ENCODE assay signal across 1 cellular context in the genomic region with DNA sequence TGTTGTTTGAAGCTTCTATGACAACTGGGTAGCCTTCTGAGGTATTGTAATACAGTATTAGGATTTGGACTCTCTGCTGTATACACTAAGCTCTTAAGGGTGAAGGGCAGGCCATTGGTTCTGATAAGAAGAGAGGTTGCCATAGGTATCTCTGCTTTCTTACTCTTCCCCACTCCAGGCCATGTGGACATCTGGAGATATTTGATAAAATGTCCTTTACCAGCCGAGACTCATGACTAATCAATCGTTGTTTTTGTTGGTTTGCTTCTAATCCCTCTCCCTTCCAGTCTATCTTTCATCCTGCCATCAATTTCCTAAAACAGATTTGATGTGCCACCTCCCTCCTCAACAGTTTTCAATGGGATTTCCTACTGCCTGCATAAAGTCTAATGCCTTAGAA.
TF ChIP-seq lines count a peak whose summit lies in the region.

No MANE protein-coding gene starts in this region.

TF ChIP-seq in K562, 482 proteins besides CTCF, POLR2A, EP300 and RAD21 (continued from another document and continues in another):
- no peak for TF ChIP-seq TFE3 (CRISPR knock-in tag; IDR thresholded peaks at IDR 0.05)
- TF ChIP-seq NFE2 (IDR thresholded peaks at IDR 0.05; ENCODE audit: low read depth): 0 out of 2 replicates have a peak, but pooled peaks have one; percentile 28
- TF ChIP-seq, protein P1, sequence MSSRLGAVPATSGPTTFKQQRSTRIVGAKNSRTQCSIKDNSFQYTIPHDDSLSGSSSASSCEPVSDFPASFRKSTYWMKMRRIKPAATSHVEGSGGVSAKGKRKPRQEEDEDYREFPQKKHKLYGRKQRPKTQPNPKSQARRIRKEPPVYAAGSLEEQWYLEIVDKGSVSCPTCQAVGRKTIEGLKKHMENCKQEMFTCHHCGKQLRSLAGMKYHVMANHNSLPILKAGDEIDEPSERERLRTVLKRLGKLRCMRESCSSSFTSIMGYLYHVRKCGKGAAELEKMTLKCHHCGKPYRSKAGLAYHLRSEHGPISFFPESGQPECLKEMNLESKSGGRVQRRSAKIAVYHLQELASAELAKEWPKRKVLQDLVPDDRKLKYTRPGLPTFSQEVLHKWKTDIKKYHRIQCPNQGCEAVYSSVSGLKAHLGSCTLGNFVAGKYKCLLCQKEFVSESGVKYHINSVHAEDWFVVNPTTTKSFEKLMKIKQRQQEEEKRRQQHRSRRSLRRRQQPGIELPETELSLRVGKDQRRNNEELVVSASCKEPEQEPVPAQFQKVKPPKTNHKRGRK (tag; IDR thresholded peaks at IDR 0.05): no peak
- TF ChIP-seq MAZ (CRISPR knock-in tag; conservative IDR thresholded peaks at IDR 0.05 in 1 of 2, IDR thresholded peaks at IDR 0.05 in 1 of 2): no peak
- no peak for TF ChIP-seq MTA1 (IDR thresholded peaks at IDR 0.05; ENCODE audit: borderline replicate concordance)
- TF ChIP-seq, protein P2, sequence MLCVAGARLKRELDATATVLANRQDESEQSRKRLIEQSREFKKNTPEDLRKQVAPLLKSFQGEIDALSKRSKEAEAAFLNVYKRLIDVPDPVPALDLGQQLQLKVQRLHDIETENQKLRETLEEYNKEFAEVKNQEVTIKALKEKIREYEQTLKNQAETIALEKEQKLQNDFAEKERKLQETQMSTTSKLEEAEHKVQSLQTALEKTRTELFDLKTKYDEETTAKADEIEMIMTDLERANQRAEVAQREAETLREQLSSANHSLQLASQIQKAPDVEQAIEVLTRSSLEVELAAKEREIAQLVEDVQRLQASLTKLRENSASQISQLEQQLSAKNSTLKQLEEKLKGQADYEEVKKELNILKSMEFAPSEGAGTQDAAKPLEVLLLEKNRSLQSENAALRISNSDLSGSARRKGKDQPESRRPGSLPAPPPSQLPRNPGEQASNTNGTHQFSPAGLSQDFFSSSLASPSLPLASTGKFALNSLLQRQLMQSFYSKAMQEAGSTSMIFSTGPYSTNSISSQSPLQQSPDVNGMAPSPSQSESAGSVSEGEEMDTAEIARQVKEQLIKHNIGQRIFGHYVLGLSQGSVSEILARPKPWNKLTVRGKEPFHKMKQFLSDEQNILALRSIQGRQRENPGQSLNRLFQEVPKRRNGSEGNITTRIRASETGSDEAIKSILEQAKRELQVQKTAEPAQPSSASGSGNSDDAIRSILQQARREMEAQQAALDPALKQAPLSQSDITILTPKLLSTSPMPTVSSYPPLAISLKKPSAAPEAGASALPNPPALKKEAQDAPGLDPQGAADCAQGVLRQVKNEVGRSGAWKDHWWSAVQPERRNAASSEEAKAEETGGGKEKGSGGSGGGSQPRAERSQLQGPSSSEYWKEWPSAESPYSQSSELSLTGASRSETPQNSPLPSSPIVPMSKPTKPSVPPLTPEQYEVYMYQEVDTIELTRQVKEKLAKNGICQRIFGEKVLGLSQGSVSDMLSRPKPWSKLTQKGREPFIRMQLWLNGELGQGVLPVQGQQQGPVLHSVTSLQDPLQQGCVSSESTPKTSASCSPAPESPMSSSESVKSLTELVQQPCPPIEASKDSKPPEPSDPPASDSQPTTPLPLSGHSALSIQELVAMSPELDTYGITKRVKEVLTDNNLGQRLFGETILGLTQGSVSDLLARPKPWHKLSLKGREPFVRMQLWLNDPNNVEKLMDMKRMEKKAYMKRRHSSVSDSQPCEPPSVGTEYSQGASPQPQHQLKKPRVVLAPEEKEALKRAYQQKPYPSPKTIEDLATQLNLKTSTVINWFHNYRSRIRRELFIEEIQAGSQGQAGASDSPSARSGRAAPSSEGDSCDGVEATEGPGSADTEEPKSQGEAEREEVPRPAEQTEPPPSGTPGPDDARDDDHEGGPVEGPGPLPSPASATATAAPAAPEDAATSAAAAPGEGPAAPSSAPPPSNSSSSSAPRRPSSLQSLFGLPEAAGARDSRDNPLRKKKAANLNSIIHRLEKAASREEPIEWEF (CRISPR knock-in tag; IDR thresholded peaks at IDR 0.05): peak; percentile 59; the same call in 1 of the 2 replicates
- TF ChIP-seq NCOR1 (IDR thresholded peaks at IDR 0.05): peak; percentile 86
- TF ChIP-seq, protein P3, sequence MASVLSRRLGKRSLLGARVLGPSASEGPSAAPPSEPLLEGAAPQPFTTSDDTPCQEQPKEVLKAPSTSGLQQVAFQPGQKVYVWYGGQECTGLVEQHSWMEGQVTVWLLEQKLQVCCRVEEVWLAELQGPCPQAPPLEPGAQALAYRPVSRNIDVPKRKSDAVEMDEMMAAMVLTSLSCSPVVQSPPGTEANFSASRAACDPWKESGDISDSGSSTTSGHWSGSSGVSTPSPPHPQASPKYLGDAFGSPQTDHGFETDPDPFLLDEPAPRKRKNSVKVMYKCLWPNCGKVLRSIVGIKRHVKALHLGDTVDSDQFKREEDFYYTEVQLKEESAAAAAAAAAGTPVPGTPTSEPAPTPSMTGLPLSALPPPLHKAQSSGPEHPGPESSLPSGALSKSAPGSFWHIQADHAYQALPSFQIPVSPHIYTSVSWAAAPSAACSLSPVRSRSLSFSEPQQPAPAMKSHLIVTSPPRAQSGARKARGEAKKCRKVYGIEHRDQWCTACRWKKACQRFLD (CRISPR knock-in tag; IDR thresholded peaks at IDR 0.05): 0 out of 2 replicates have a peak, but pooled peaks have one; percentile 36
- peak; percentile 17; the same call in 1 of the 2 replicates for TF ChIP-seq RAD51 (IDR thresholded peaks at IDR 0.05; ENCODE audit: borderline replicate concordance, low read depth)
- no peak for TF ChIP-seq TRIM28 (IDR thresholded peaks at IDR 0.05)
- no peak for TF ChIP-seq NFIX (CRISPR knock-in tag; IDR thresholded peaks at IDR 0.05; ENCODE audit: low read depth)
- peak; percentile 68; the same call in 1 of the 2 replicates for TF ChIP-seq POLR2AphosphoS5 (IDR thresholded peaks at IDR 0.05; ENCODE audit: control insufficient read depth, insufficient read depth, low read depth, low read length)
- 0 out of 2 replicates have a peak, but pooled peaks have one; percentile 28 for TF ChIP-seq ZNF766 (CRISPR knock-in tag; conservative IDR thresholded peaks at IDR 0.05)
- TF ChIP-seq E2F3 (CRISPR knock-in tag; IDR thresholded peaks at IDR 0.05): no peak
- peak; percentile 62 for TF ChIP-seq RFX1 (IDR thresholded peaks at IDR 0.05)
- peak; percentile 30 to 45; a peak in 2 of 4 replicates for TF ChIP-seq FOXK2 (conservative IDR thresholded peaks at IDR 0.05 in 1 of 2, IDR thresholded peaks at IDR 0.05 in 1 of 2; ENCODE audit: low read depth in 2 of 2)
- peak in 1 of 2 experiments; percentile 93; a peak in 2 of 4 replicates for TF ChIP-seq HDAC1 (IDR thresholded peaks at IDR 0.05)
- TF ChIP-seq HMG20A (CRISPR knock-in tag; conservative IDR thresholded peaks at IDR 0.05): no peak
- peak; percentile 73 for TF ChIP-seq PKNOX1 (IDR thresholded peaks at IDR 0.05)
- TF ChIP-seq TAL1 (IDR thresholded peaks at IDR 0.05): peak; percentile 80
- no peak for TF ChIP-seq KLF13 (tag; IDR thresholded peaks at IDR 0.05; ENCODE audit: borderline replicate concordance, low read depth)
- TF ChIP-seq ARID1B (IDR thresholded peaks at IDR 0.05): peak; percentile 90
- no peak for TF ChIP-seq TGIF2 (CRISPR knock-in tag; IDR thresholded peaks at IDR 0.05)
- TF ChIP-seq HDAC3 (IDR thresholded peaks at IDR 0.05; ENCODE audit: borderline replicate concordance, partially characterized antibody): peak; percentile 31
- TF ChIP-seq BCOR (IDR thresholded peaks at IDR 0.05): no peak
- TF ChIP-seq SP1 (CRISPR knock-in tag; IDR thresholded peaks at IDR 0.05): 0 out of 2 replicates have a peak, but pooled peaks have one; percentile 41
- TF ChIP-seq TRIM24 (IDR thresholded peaks at IDR 0.05): peak; percentile 52 to 61; a peak in 2 of 4 replicates
- no peak for TF ChIP-seq ZNF140 (CRISPR knock-in tag; IDR thresholded peaks at IDR 0.05)
- TF ChIP-seq, protein P4, sequence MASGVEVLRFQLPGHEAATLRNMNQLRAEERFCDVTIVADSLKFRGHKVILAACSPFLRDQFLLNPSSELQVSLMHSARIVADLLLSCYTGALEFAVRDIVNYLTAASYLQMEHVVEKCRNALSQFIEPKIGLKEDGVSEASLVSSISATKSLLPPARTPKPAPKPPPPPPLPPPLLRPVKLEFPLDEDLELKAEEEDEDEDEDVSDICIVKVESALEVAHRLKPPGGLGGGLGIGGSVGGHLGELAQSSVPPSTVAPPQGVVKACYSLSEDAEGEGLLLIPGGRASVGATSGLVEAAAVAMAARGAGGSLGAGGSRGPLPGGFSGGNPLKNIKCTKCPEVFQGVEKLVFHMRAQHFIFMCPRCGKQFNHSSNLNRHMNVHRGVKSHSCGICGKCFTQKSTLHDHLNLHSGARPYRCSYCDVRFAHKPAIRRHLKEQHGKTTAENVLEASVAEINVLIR (CRISPR knock-in tag; IDR thresholded peaks at IDR 0.05): no peak
- TF ChIP-seq ZNF311 (CRISPR knock-in tag; IDR thresholded peaks at IDR 0.05): no peak
- TF ChIP-seq FOXM1 (IDR thresholded peaks at IDR 0.05; ENCODE audit: low read depth): peak; percentile 53
- no peak for TF ChIP-seq FOXM1 (CRISPR knock-in tag; IDR thresholded peaks at IDR 0.05; ENCODE audit: low read depth)
- TF ChIP-seq ZNF253 (CRISPR knock-in tag; conservative IDR thresholded peaks at IDR 0.05): no peak
- TF ChIP-seq, protein P5, sequence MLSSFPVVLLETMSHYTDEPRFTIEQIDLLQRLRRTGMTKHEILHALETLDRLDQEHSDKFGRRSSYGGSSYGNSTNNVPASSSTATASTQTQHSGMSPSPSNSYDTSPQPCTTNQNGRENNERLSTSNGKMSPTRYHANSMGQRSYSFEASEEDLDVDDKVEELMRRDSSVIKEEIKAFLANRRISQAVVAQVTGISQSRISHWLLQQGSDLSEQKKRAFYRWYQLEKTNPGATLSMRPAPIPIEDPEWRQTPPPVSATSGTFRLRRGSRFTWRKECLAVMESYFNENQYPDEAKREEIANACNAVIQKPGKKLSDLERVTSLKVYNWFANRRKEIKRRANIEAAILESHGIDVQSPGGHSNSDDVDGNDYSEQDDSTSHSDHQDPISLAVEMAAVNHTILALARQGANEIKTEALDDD (IDR thresholded peaks at IDR 0.05): peak; percentile 69
- TF ChIP-seq FUS (optimal IDR thresholded peaks at IDR 0.05; ENCODE audit: low read depth, low read length): no peak
- TF ChIP-seq, protein P6, sequence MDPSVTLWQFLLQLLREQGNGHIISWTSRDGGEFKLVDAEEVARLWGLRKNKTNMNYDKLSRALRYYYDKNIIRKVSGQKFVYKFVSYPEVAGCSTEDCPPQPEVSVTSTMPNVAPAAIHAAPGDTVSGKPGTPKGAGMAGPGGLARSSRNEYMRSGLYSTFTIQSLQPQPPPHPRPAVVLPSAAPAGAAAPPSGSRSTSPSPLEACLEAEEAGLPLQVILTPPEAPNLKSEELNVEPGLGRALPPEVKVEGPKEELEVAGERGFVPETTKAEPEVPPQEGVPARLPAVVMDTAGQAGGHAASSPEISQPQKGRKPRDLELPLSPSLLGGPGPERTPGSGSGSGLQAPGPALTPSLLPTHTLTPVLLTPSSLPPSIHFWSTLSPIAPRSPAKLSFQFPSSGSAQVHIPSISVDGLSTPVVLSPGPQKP (CRISPR knock-in tag; IDR thresholded peaks at IDR 0.05): no peak
- TF ChIP-seq SMARCE1 (IDR thresholded peaks at IDR 0.05): peak; percentile 72
- TF ChIP-seq TCF3 (CRISPR knock-in tag; IDR thresholded peaks at IDR 0.05): peak; percentile 90
- TF ChIP-seq, protein P7, sequence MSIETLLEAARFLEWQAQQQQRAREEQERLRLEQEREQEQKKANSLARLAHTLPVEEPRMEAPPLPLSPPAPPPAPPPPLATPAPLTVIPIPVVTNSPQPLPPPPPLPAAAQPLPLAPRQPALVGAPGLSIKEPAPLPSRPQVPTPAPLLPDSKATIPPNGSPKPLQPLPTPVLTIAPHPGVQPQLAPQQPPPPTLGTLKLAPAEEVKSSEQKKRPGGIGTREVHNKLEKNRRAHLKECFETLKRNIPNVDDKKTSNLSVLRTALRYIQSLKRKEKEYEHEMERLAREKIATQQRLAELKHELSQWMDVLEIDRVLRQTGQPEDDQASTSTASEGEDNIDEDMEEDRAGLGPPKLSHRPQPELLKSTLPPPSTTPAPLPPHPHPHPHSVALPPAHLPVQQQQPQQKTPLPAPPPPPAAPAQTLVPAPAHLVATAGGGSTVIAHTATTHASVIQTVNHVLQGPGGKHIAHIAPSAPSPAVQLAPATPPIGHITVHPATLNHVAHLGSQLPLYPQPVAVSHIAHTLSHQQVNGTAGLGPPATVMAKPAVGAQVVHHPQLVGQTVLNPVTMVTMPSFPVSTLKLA (conservative IDR thresholded peaks at IDR 0.05): peak in 1 of 2 experiments; percentile 43; a peak in 1 of 4 replicates
- TF ChIP-seq DPF2 (IDR thresholded peaks at IDR 0.05): peak; percentile 88
- peak; percentile 83 for TF ChIP-seq MEIS2 (IDR thresholded peaks at IDR 0.05; ENCODE audit: partially characterized antibody)
- no peak for TF ChIP-seq ETS1 (conservative IDR thresholded peaks at IDR 0.05; ENCODE audit: control insufficient read depth, low read depth, low read length)
- TF ChIP-seq SMARCB1 (IDR thresholded peaks at IDR 0.05; ENCODE audit: insufficient read length, low read depth): no peak
- no peak for TF ChIP-seq ZNF408 (CRISPR knock-in tag; IDR thresholded peaks at IDR 0.05; ENCODE audit: low read depth)
